Comparison of ENCODE assay signal across 9 cellular contexts in the genomic region with DNA sequence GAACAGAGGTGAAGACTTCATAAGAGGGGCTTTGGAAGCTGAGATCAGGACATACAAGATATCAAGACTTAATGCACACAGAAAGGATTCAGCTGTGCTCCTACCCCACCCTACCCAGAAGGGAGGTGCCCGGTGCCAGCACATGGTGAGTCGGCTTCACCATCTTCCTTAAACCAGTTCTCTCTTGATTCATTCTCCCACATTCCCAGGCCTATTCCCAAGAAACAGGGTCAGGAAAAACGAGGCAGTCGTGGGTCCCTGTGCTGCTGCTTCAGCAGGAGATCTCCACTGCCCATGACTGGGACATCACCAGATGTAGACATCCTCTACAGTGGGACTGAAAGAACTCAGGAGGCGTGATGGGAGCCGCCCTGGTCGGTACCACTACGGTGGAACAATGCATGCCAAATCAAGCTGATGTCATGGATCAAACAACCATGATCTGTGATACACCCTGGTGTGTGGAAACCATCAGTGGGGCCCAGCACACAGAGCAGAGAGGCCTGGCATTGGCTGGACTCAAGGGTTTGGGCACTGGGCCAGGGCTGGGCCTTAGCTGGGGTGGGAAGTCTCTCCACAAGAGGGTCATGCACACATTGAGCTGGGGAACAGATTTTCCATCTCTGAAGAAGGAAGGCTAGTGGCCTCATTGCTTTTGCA.
DNase-seq lines count a peak whose midpoint lies in the region; ATAC-seq and TF ChIP-seq lines count a peak whose summit lies in the region.
"Had no signal": no experiment of that assay in that cellular context is flagged by ENCODE, and none has a peak within 500 bp of the region (broad histone marks: within the 10 kb centered on the region; RNA-seq: fewer than 3 reads in every experiment).

No MANE protein-coding gene starts in this region.

- 0 out of 2 replicates have a peak, but pooled peaks cover 3% of the 10 kb centered on the region for H3K36me3 ChIP-seq in ACC112 (ENCODE audit: insufficient read depth, low read length)
- H3K36me3 ChIP-seq in muscle layer of duodenum (ENCODE audit: control insufficient read depth in 1 of 2, insufficient read depth in 2 of 2, low read length in 2 of 2), result peaks cover 4 to 19% of the 10 kb centered on the region in 2 donors

- H3K4me1 ChIP-seq in ACC112 (ENCODE audit: control insufficient read depth, insufficient read depth, low read length, unreplicated experiment), result peaks cover 74% of the 10 kb centered on the region
- peaks cover 64 to 85% of the 10 kb centered on the region in 2 donors for H3K4me1 ChIP-seq in muscle layer of duodenum (ENCODE audit: control insufficient read depth in 1 of 2, insufficient read depth in 2 of 2, low read length in 2 of 2)

- DNase-seq in NCI-H1092 (lab: John Stamatoyannopoulos, UW) (peak; percentile 54), epithelial cell of esophagus (ENCODE audit: low read depth) (peak; percentile 92), midbrain (lab: John Stamatoyannopoulos, UW) (no peak), hippocampal formation (lab: John Stamatoyannopoulos, UW) (no peak), NCI-H2171 treated with DMSO at 0.1 percent for 48 hours (lab: John Stamatoyannopoulos, UW) (no peak)
- DNase-seq: cerebellar nuclear complex had no signal

- H3K27ac ChIP-seq in ACC112 (ENCODE audit: low read depth, low read length) (peak overlapping the region; percentile 94), muscle layer of duodenum (ENCODE audit: low read length) (peak overlapping the region; percentile 85)

- H3K4me3 ChIP-seq in ACC112 (ENCODE audit: low read depth, low read length) (peak overlapping the region; percentile 17; the same call in 1 of the 2 replicates), epithelial cell of esophagus (ENCODE audit: low read length) (no peak overlapping the region), muscle layer of duodenum (ENCODE audit: low read depth in 1 of 2, low read length in 2 of 2) (no peak overlapping the region)

- H3K27me3 ChIP-seq in ACC112 (ENCODE audit: insufficient read depth, low read length), result no peaks in the 10 kb centered on the region
- H3K27me3 ChIP-seq in muscle layer of duodenum (ENCODE audit: low read depth, low read length), result no peaks in the 10 kb centered on the region

- no peak for TF ChIP-seq CTCF in epithelial cell of esophagus (IDR thresholded peaks at IDR 0.05; ENCODE audit: insufficient read depth, low read depth, low read length, missing control alignments)

- peaks cover 50% of the 10 kb centered on the region for H3K79me2 ChIP-seq in ACC112 (ENCODE audit: control insufficient read depth, insufficient read depth, low read length, unreplicated experiment)

- no peak overlapping the region for H2AFZ ChIP-seq in ACC112 (ENCODE audit: low read length, unreplicated experiment)

- H3K9me3 ChIP-seq in muscle layer of duodenum (ENCODE audit: control insufficient read depth in 1 of 2, low read length in 2 of 2), result no peaks in the 10 kb centered on the region

- ATAC-seq in HG03460 (IDR thresholded peaks at IDR 0.05; ENCODE audit: unreplicated experiment), result no peak

Comparison
In these comparisons a context has a peak if more than half of its experiments do, and no peak if none do; other contexts are left out.
1. DNase-seq: peak in NCI-H1092 (single experiment) and epithelial cell of esophagus (single experiment); none in midbrain (single experiment), hippocampal formation (0 of 2) and NCI-H2171 treated with DMSO at 0.1 percent for 48 hours (single experiment).